In the genomic region with DNA sequence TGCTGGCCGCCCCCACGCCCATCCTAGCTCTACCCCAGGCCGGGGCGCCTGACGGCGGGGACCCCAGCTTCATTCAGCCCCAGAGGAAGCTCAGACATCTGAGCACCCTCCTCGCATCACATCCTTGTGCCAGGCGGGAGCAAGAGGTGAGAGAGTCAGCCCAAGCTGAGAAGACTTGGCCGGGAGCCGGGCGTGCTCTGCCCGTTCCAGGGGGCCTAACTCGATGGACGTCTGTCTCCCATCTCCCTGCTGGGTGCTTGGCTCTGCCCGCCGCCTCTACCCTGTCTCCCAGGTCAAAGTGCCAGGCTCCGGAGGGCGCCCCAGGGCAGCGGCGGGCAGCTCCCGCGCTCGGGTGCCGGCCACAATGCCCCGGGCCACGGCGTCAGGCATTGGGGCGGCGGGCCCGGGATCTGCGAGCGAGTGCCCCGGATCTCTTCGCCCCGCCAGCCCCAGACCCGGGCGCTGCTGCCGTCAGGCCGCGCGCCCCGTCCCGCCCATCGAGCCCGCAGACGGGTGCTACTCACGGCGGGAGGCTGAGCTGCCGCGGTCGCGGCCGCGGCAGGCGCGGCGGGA, we compare ENCODE assay signal across 8 cellular contexts. TPM values are rescaled to one million over a fixed set of nuclear protein-coding genes. Genes with fewer than 3 reads are reported as not detected.
DNase-seq lines count a peak whose midpoint lies in the region; ATAC-seq and TF ChIP-seq lines count a peak whose summit lies in the region.

No MANE protein-coding gene starts in this region.

- intact Hi-C loops in activated naive CD4-positive, alpha-beta T cell treated with anti-CD3 and anti-CD28 coated beads for 36 hours (cut with micrococcal nuclease) = loop anchor here (1.0 to 5.0 kb wide), 3 partner anchors 101 to 294 kb away; no protein-coding TSS in a partner anchor
- intact Hi-C loops in body of pancreas (cut with DNase I) = loop anchor here (5.0 kb wide), 1 partner anchor 99 kb away; no protein-coding TSS in a partner anchor
- intact Hi-C loops in testis (cut with DNase I; ENCODE audit: low total_unique reads) = no loop called here

- H3K36me3 ChIP-seq in body of pancreas (replicated peaks in 1 of 2; ENCODE audit: insufficient read depth in 1 of 2, low read depth in 2 of 2) (no peaks in the 10 kb centered on the region), testis (ENCODE audit: low read depth, missing control alignments) (no peaks in the 10 kb centered on the region)

- H3K4me1 ChIP-seq in body of pancreas (peaks cover 28% of the 10 kb centered on the region), testis (peaks cover 9% of the 10 kb centered on the region)

- H3K4me3 ChIP-seq in body of pancreas (peak overlapping the region in 1 of 2 donors; percentile 21), testis (peak overlapping the region; percentile 52 to 58)

- H3K27ac ChIP-seq in body of pancreas (peak overlapping the region in 2 of 4 donors; percentile 17 to 19), testis (no peak overlapping the region)

- 19 to 44% methylated on average over 13 to 29 of the region's 57 CpGs for WGBS in body of pancreas, 2 donors
- 6 to 17% methylated on average over 24 to 28 of the region's 57 CpGs for WGBS in testis, 2 donors

- peak; percentile 62 for ATAC-seq in body of pancreas
- ATAC-seq in left lobe of liver = peak; percentile 56

- POLR2A ChIA-PET in HEK293T (lab: Yijun Ruan, JAX) = interaction anchor here (0.9 to 1.0 kb wide), 2 partner anchors 9 to 139 kb away, joined by 3 read pairs; no protein-coding TSS in a partner anchor

- no peaks in the 10 kb centered on the region for H3K9me3 ChIP-seq in body of pancreas
- no peaks in the 10 kb centered on the region for H3K9me3 ChIP-seq in testis

- TF ChIP-seq POLR2A in body of pancreas (IDR thresholded peaks at IDR 0.05) (no peak), testis (IDR thresholded peaks at IDR 0.05) (no peak)

- CTCF ChIA-PET in activated naive CD4-positive, alpha-beta T cell treated with anti-CD3 and anti-CD28 coated beads for 36 hours (lab: Charles Lee) = interaction anchor here (0.8 to 3.0 kb wide), 21 partner anchors 10 to 581 kb away, joined by 3 to 32 read pairs (median 4); no protein-coding TSS in a partner anchor
- CTCF ChIA-PET in HEK293T (lab: Yijun Ruan, JAX) = interaction anchor here (0.5 to 2.0 kb wide), 11 partner anchors 9 to 449 kb away, joined by 3 to 7 read pairs (median 4); a partner anchor contains a TSS

- peak overlapping the region; percentile 50 for H3K4me3 Mint-ChIP-seq in activated naive CD4-positive, alpha-beta T cell treated with anti-CD3 and anti-CD28 coated beads for 36 hours

- peak; percentile 12 for DNase-seq in activated naive CD4-positive, alpha-beta T cell treated with anti-CD3 and anti-CD28 coated beads for 36 hours
- DNase-seq in activated naive CD4-positive, alpha-beta T cell treated with anti-CD3 and anti-CD28 coated beads, Interleukin-2, amount 50 U/mL, for 16 hours = no peak
- DNase-seq in HuH-7 (ENCODE audit: low spot score) (peak; percentile 40), body of pancreas (peak in 2 of 4 donors; percentile 27 to 29), left lobe of liver (ENCODE audit: low spot score) (peak; percentile 55), testis (peak; percentile 20), HEK293T (ENCODE audit: extremely low spot score) (no peak)
- DNase-seq in stimulated activated CD4-positive, alpha-beta T cell treated with anti-CD3 and anti-CD28 coated beads, Interleukin-15, amount 100 ng/mL, for 24 hours = no peak

- H3K36me3 Mint-ChIP-seq in activated naive CD4-positive, alpha-beta T cell treated with anti-CD3 and anti-CD28 coated beads for 36 hours (ENCODE audit: low read depth) = no peaks in the 10 kb centered on the region

- H3K4me1 Mint-ChIP-seq in activated naive CD4-positive, alpha-beta T cell treated with anti-CD3 and anti-CD28 coated beads for 36 hours (ENCODE audit: low read depth) = peaks cover 4% of the 10 kb centered on the region

- H3K27me3 Mint-ChIP-seq in activated naive CD4-positive, alpha-beta T cell treated with anti-CD3 and anti-CD28 coated beads for 36 hours (ENCODE audit: low read depth) = peaks cover 10% of the 10 kb centered on the region

- TF ChIP-seq CTCF in body of pancreas (IDR thresholded peaks at IDR 0.05) (no peak), testis (IDR thresholded peaks at IDR 0.05) (no peak)

- H3K27me3 ChIP-seq in body of pancreas (no peaks in the 10 kb centered on the region), testis (no peaks in the 10 kb centered on the region)

- no peaks in the 10 kb centered on the region for H3K9me3 Mint-ChIP-seq in activated naive CD4-positive, alpha-beta T cell treated with anti-CD3 and anti-CD28 coated beads for 36 hours

- no peak overlapping the region for H3K27ac Mint-ChIP-seq in activated naive CD4-positive, alpha-beta T cell treated with anti-CD3 and anti-CD28 coated beads for 36 hours

TF ChIP-seq in HEK293T, 16 proteins besides CTCF, POLR2A, EP300 and RAD21:
- TF ChIP-seq LEF1 (IDR thresholded peaks at IDR 0.05; ENCODE audit: borderline replicate concordance) (no peak), CTBP1 (IDR thresholded peaks at IDR 0.05; ENCODE audit: borderline replicate concordance) (no peak), TARDBP (IDR thresholded peaks at IDR 0.05) (no peak), BHLHE40 (IDR thresholded peaks at IDR 0.05; ENCODE audit: borderline replicate concordance) (no peak), ZNF384 (IDR thresholded peaks at IDR 0.05) (no peak), FOXA1 (IDR thresholded peaks at IDR 0.05) (no peak), HDGF (IDR thresholded peaks at IDR 0.05; ENCODE audit: borderline replicate concordance) (no peak), ARNT (IDR thresholded peaks at IDR 0.05) (no peak), FOXK2 (IDR thresholded peaks at IDR 0.05) (no peak), L3MBTL2 (conservative IDR thresholded peaks at IDR 0.05) (no peak), NFRKB (IDR thresholded peaks at IDR 0.05) (no peak), ELF4 (IDR thresholded peaks at IDR 0.05) (no peak), FOXM1 (IDR thresholded peaks at IDR 0.05; ENCODE audit: borderline replicate concordance) (no peak), SP1 (IDR thresholded peaks at IDR 0.05) (no peak), SUZ12 (IDR thresholded peaks at IDR 0.05) (no peak)
- TF ChIP-seq, protein P1, sequence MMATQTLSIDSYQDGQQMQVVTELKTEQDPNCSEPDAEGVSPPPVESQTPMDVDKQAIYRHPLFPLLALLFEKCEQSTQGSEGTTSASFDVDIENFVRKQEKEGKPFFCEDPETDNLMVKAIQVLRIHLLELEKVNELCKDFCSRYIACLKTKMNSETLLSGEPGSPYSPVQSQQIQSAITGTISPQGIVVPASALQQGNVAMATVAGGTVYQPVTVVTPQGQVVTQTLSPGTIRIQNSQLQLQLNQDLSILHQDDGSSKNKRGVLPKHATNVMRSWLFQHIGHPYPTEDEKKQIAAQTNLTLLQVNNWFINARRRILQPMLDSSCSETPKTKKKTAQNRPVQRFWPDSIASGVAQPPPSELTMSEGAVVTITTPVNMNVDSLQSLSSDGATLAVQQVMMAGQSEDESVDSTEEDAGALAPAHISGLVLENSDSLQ (IDR thresholded peaks at IDR 0.05) = no peak

RNA-seq across cellular contexts. Expression of a gene that starts 0.4 kb away (rescaled TPM):
- total RNA-seq in activated naive CD4-positive, alpha-beta T cell treated with anti-CD3 and anti-CD28 coated beads for 36 hours = under 1 TPM in 1 of 2 experiments, not detected in 1; 0.44 TPM
- total RNA-seq in body of pancreas (1 to 10 TPM; 2.9 to 5.9 TPM), left lobe of liver (0.88 TPM), testis (1 to 10 TPM; 3.6 to 7.7 TPM)
- polyA plus RNA-seq in testis (ENCODE audit: insufficient read depth, low read depth, low replicate concordance) = 5.9 TPM

RNA-seq across cellular contexts. Expression of a gene that starts 47.8 kb away (rescaled TPM):
- total RNA-seq in activated naive CD4-positive, alpha-beta T cell treated with anti-CD3 and anti-CD28 coated beads for 36 hours = 100 to 1,000 TPM; 105 TPM
- total RNA-seq in body of pancreas = 10 to 100 TPM; 48.1 to 57.1 TPM
- total RNA-seq in left lobe of liver = 70.2 TPM
- 10 to 100 TPM; 36.1 to 36.8 TPM for total RNA-seq in testis
- 33.7 TPM for polyA plus RNA-seq in testis (ENCODE audit: insufficient read depth, low read depth, low replicate concordance)

RNA-seq across cellular contexts. Expression of a gene that starts 49.9 kb away (rescaled TPM):
- total RNA-seq in activated naive CD4-positive, alpha-beta T cell treated with anti-CD3 and anti-CD28 coated beads for 36 hours = 10 to 100 TPM; 80.7 to 84.2 TPM
- 10 to 100 TPM; 26.7 to 27.4 TPM for total RNA-seq in body of pancreas
- total RNA-seq in left lobe of liver = 66.2 TPM
- total RNA-seq in testis = 10 to 100 TPM; 79.1 to 86.0 TPM
- polyA plus RNA-seq in testis (ENCODE audit: insufficient read depth, low read depth, low replicate concordance) = 93.1 TPM

Comparison
In these comparisons a context has a peak if more than half of its experiments do, and no peak if none do; other contexts are left out.
1. DNase-seq: peak in activated naive CD4-positive, alpha-beta T cell treated with anti-CD3 and anti-CD28 coated beads for 36 hours (single experiment), HuH-7 (single experiment), left lobe of liver (single experiment) and testis (single experiment); none in activated naive CD4-positive, alpha-beta T cell treated with anti-CD3 and anti-CD28 coated beads, Interleukin-2, amount 50 U/mL, for 16 hours (single experiment), HEK293T (single experiment) and stimulated activated CD4-positive, alpha-beta T cell treated with anti-CD3 and anti-CD28 coated beads, Interleukin-15, amount 100 ng/mL, for 24 hours (single experiment).